ENCODE assay signal across 17 cellular contexts in genomic region chr1:66506991-66507390, GRCh38. TPM values are rescaled to one million over a fixed set of nuclear protein-coding genes. Genes with fewer than 3 reads are reported as not detected.
"Had no signal": no experiment of that assay in that cellular context is flagged by ENCODE, and none has a peak within 500 bp of the region (broad histone marks: within the 10 kb centered on the region; RNA-seq: fewer than 3 reads in every experiment).

No MANE protein-coding gene starts in this region.

- H3K4me3 ChIP-seq: colonic mucosa, gastrocnemius medialis, left ventricle myocardium inferior, lower lobe of right lung, psoas muscle, stomach, thoracic aorta, transverse colon had no signal

- H3K4me3 Mint-ChIP-seq: immature natural killer cell, memory B cell, naive B cell, nephron progenitor cell had no signal

- H3K27ac ChIP-seq: colonic mucosa, gastrocnemius medialis, left ventricle myocardium inferior, lower lobe of right lung, psoas muscle, stomach, thoracic aorta, transverse colon had no signal

- DNase-seq: colonic mucosa; dermis blood vessel endothelial cell; gastrocnemius medialis; immature natural killer cell; kidney; left cardiac atrium; left ventricle myocardium inferior; lower lobe of right lung; naive B cell; nephron progenitor cell; psoas muscle; stimulated activated naive CD4-positive, alpha-beta T cell; stomach; substantia nigra; transverse colon had no signal

- H3K4me1 ChIP-seq: colonic mucosa, gastrocnemius medialis, psoas muscle had no signal

- H3K36me3 Mint-ChIP-seq: immature natural killer cell, memory B cell, naive B cell had no signal

- H3K36me3 ChIP-seq: colonic mucosa, gastrocnemius medialis, left ventricle myocardium inferior, lower lobe of right lung, stomach, thoracic aorta, transverse colon had no signal

- H3K9me3 ChIP-seq: colonic mucosa, gastrocnemius medialis, left ventricle myocardium inferior, lower lobe of right lung, psoas muscle, stomach, thoracic aorta, transverse colon had no signal

- H3K27me3 ChIP-seq: colonic mucosa, gastrocnemius medialis, stomach, transverse colon had no signal

- H3K9me3 Mint-ChIP-seq: memory B cell, naive B cell, nephron progenitor cell had no signal

- H3K27ac Mint-ChIP-seq: immature natural killer cell, memory B cell, naive B cell, nephron progenitor cell had no signal

- H3K4me1 Mint-ChIP-seq: immature natural killer cell, memory B cell, naive B cell had no signal

RNA-seq across cellular contexts. Expression of gene SGIP1, which starts 27.0 kb away (rescaled TPM):
- polyA plus RNA-seq: immature natural killer cell had no signal
